Comparison of ENCODE assay signal across 2 cellular contexts in genomic region chr17:8122923-8123694, GRCh38.
TF ChIP-seq lines count a peak whose summit lies in the region.

No MANE protein-coding gene starts in this region.

TF ChIP-seq in HEK293, 187 proteins besides CTCF, POLR2A, EP300 and RAD21:
- TF ChIP-seq PRDM1 (tag by site-specific recombination; IDR thresholded peaks at IDR 0.05) (peak; percentile 77), IKZF3 (tag by site-specific recombination; IDR thresholded peaks at IDR 0.05) (peak; percentile 4; the same call in 1 of the 2 replicates), ZNF600 (tag by site-specific recombination; IDR thresholded peaks at IDR 0.05) (0 out of 2 replicates have a peak, but pooled peaks have one; percentile 34), ZBTB48 (tag by site-specific recombination; IDR thresholded peaks at IDR 0.05) (0 out of 2 replicates have a peak, but pooled peaks have one; percentile 9), ZNF24 (tag by site-specific recombination; IDR thresholded peaks at IDR 0.05) (peak; percentile 19; the same call in 1 of the 2 replicates), ZNF366 (tag by site-specific recombination; conservative IDR thresholded peaks at IDR 0.05) (peak; percentile 71), HOXD13 (CRISPR knock-in tag; IDR thresholded peaks at IDR 0.05; ENCODE audit: borderline replicate concordance) (peak; percentile 17; the same call in 1 of the 2 replicates), ZNF394 (tag by site-specific recombination; IDR thresholded peaks at IDR 0.05; ENCODE audit: borderline replicate concordance) (peak; percentile 61; the same call in 1 of the 2 replicates), ZNF596 (tag by site-specific recombination; IDR thresholded peaks at IDR 0.05) (no peak), ZNF76 (tag by site-specific recombination; IDR thresholded peaks at IDR 0.05; ENCODE audit: borderline replicate concordance, low read depth) (0 out of 2 replicates have a peak, but pooled peaks have one; percentile 11), ZBTB26 (tag by site-specific recombination; optimal IDR thresholded peaks at IDR 0.05) (peak; percentile 67), ZNF341 (tag by site-specific recombination; IDR thresholded peaks at IDR 0.05; ENCODE audit: low read depth) (peak; percentile 76), ZBTB20 (tag by site-specific recombination; IDR thresholded peaks at IDR 0.05) (peak; percentile 54), HOXA7 (CRISPR knock-in tag; IDR thresholded peaks at IDR 0.05; ENCODE audit: borderline replicate concordance) (no peak), ZBTB11 (tag by site-specific recombination; conservative IDR thresholded peaks at IDR 0.05; ENCODE audit: low read depth) (peak; percentile 21; the same call in 1 of the 2 replicates), ZNF223 (tag by site-specific recombination; IDR thresholded peaks at IDR 0.05) (no peak)
TF ChIP-seq in HEK293: peak in this region for 13.

TF ChIP-seq in HepG2, 621 proteins besides CTCF, POLR2A, EP300 and RAD21 (continues in another document):
- peak; percentile 69; the same call in 1 of the 2 replicates for TF ChIP-seq ZFP90 (CRISPR knock-in tag; IDR thresholded peaks at IDR 0.05; ENCODE audit: borderline replicate concordance)
- TF ChIP-seq ZNF891 (CRISPR knock-in tag; IDR thresholded peaks at IDR 0.05) = 0 out of 2 replicates have a peak, but pooled peaks have one; percentile 31
- TF ChIP-seq RARG (CRISPR knock-in tag; IDR thresholded peaks at IDR 0.05; ENCODE audit: low read depth) = no peak
- no peak for TF ChIP-seq HNRNPUL1 (IDR thresholded peaks at IDR 0.05; ENCODE audit: low read depth, low read length)
- TF ChIP-seq MXD3 (CRISPR knock-in tag; IDR thresholded peaks at IDR 0.05) = no peak
- no peak for TF ChIP-seq ZNF317 (CRISPR knock-in tag; IDR thresholded peaks at IDR 0.05)
- no peak for TF ChIP-seq TEAD3 (CRISPR knock-in tag; optimal IDR thresholded peaks at IDR 0.05; ENCODE audit: borderline replicate concordance)
- TF ChIP-seq, protein P1, sequence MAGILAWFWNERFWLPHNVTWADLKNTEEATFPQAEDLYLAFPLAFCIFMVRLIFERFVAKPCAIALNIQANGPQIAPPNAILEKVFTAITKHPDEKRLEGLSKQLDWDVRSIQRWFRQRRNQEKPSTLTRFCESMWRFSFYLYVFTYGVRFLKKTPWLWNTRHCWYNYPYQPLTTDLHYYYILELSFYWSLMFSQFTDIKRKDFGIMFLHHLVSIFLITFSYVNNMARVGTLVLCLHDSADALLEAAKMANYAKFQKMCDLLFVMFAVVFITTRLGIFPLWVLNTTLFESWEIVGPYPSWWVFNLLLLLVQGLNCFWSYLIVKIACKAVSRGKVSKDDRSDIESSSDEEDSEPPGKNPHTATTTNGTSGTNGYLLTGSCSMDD (CRISPR knock-in tag; IDR thresholded peaks at IDR 0.05) = no peak
- TF ChIP-seq TEAD2 (CRISPR knock-in tag; IDR thresholded peaks at IDR 0.05) = no peak
- TF ChIP-seq ARNT2 (CRISPR knock-in tag; IDR thresholded peaks at IDR 0.05; ENCODE audit: low read depth) = no peak
- no peak for TF ChIP-seq MYNN (CRISPR knock-in tag; IDR thresholded peaks at IDR 0.05; ENCODE audit: low read depth)
- TF ChIP-seq, protein P2, sequence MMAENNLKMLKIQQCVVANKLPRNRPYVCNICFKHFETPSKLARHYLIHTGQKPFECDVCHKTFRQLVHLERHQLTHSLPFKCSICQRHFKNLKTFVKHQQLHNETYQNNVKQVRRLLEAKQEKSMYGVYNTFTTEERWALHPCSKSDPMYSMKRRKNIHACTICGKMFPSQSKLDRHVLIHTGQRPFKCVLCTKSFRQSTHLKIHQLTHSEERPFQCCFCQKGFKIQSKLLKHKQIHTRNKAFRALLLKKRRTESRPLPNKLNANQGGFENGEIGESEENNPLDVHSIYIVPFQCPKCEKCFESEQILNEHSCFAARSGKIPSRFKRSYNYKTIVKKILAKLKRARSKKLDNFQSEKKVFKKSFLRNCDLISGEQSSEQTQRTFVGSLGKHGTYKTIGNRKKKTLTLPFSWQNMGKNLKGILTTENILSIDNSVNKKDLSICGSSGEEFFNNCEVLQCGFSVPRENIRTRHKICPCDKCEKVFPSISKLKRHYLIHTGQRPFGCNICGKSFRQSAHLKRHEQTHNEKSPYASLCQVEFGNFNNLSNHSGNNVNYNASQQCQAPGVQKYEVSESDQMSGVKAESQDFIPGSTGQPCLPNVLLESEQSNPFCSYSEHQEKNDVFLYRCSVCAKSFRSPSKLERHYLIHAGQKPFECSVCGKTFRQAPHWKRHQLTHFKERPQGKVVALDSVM (CRISPR knock-in tag; IDR thresholded peaks at IDR 0.05) = no peak
- TF ChIP-seq ZNF136 (CRISPR knock-in tag; IDR thresholded peaks at IDR 0.05; ENCODE audit: low read depth) = no peak
- peak; percentile 40 for TF ChIP-seq HNRNPK (IDR thresholded peaks at IDR 0.05; ENCODE audit: low read depth, low read length, poor library complexity, severe bottlenecking)
- no peak for TF ChIP-seq LCORL (IDR thresholded peaks at IDR 0.05)
- no peak for TF ChIP-seq LCORL (CRISPR knock-in tag; IDR thresholded peaks at IDR 0.05)
- no peak for TF ChIP-seq ZNF282 (IDR thresholded peaks at IDR 0.05; ENCODE audit: partially characterized antibody)
- TF ChIP-seq BCL6 (CRISPR knock-in tag; IDR thresholded peaks at IDR 0.05) = 0 out of 2 replicates have a peak, but pooled peaks have one; percentile 19
- no peak for TF ChIP-seq SOX5 (CRISPR knock-in tag; IDR thresholded peaks at IDR 0.05; ENCODE audit: borderline replicate concordance)
- TF ChIP-seq ZNF713 (CRISPR knock-in tag; IDR thresholded peaks at IDR 0.05) = no peak
- TF ChIP-seq MZF1 (CRISPR knock-in tag; IDR thresholded peaks at IDR 0.05; ENCODE audit: borderline replicate concordance) = no peak
- no peak for TF ChIP-seq RERE (CRISPR knock-in tag; IDR thresholded peaks at IDR 0.05; ENCODE audit: low read depth)
- TF ChIP-seq ZNF20 (CRISPR knock-in tag; IDR thresholded peaks at IDR 0.05) = no peak
- no peak for TF ChIP-seq ZNF451 (CRISPR knock-in tag; IDR thresholded peaks at IDR 0.05)
- no peak for TF ChIP-seq MIXL1 (CRISPR knock-in tag; IDR thresholded peaks at IDR 0.05)
- TF ChIP-seq ARNTL (CRISPR knock-in tag; IDR thresholded peaks at IDR 0.05) = no peak
- no peak for TF ChIP-seq ZMYM4 (CRISPR knock-in tag; IDR thresholded peaks at IDR 0.05)
- TF ChIP-seq TBX2 (CRISPR knock-in tag; IDR thresholded peaks at IDR 0.05; ENCODE audit: borderline replicate concordance) = no peak
- no peak for TF ChIP-seq ZEB1 (IDR thresholded peaks at IDR 0.05; ENCODE audit: insufficient replicate concordance, low read depth)
- TF ChIP-seq IKZF5 (CRISPR knock-in tag; IDR thresholded peaks at IDR 0.05) = no peak
- TF ChIP-seq CBX1 (IDR thresholded peaks at IDR 0.05; ENCODE audit: low read depth) = no peak
- TF ChIP-seq MED13 (CRISPR knock-in tag; IDR thresholded peaks at IDR 0.05) = no peak
- no peak for TF ChIP-seq CCDC6 (CRISPR knock-in tag; IDR thresholded peaks at IDR 0.05)
- 0 out of 2 replicates have a peak, but pooled peaks have one; percentile 26 for TF ChIP-seq SP4 (CRISPR knock-in tag; IDR thresholded peaks at IDR 0.05)
- TF ChIP-seq DMAP1 (CRISPR knock-in tag; IDR thresholded peaks at IDR 0.05) = no peak
- TF ChIP-seq, protein P3, sequence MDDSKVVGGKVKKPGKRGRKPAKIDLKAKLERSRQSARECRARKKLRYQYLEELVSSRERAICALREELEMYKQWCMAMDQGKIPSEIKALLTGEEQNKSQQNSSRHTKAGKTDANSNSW (CRISPR knock-in tag; IDR thresholded peaks at IDR 0.05; ENCODE audit: borderline replicate concordance) = no peak
- 0 out of 2 replicates have a peak, but pooled peaks have one; percentile 51 for TF ChIP-seq EZH2 (conservative IDR thresholded peaks at IDR 0.05; ENCODE audit: low read depth, low read length)
- no peak for TF ChIP-seq RNF2 (conservative IDR thresholded peaks at IDR 0.05; ENCODE audit: low read depth)
- TF ChIP-seq ZNF264 (CRISPR knock-in tag; IDR thresholded peaks at IDR 0.05) = no peak
- no peak for TF ChIP-seq ZNF883 (CRISPR knock-in tag; IDR thresholded peaks at IDR 0.05; ENCODE audit: not compliant biosample characterization)
- TF ChIP-seq CEBPB (IDR thresholded peaks at IDR 0.05; ENCODE audit: borderline replicate concordance, low read depth, low read length) = no peak
- TF ChIP-seq PHF8 (CRISPR knock-in tag; IDR thresholded peaks at IDR 0.05) = no peak
- no peak for TF ChIP-seq MEF2D (CRISPR knock-in tag; IDR thresholded peaks at IDR 0.05)
- TF ChIP-seq HNRNPLL (IDR thresholded peaks at IDR 0.05; ENCODE audit: low read depth, low read length, poor library complexity, severe bottlenecking) = peak; percentile 67
- TF ChIP-seq ZNF614 (CRISPR knock-in tag; IDR thresholded peaks at IDR 0.05; ENCODE audit: borderline replicate concordance) = no peak
- TF ChIP-seq KLF16 (CRISPR knock-in tag; IDR thresholded peaks at IDR 0.05) = no peak
- 0 out of 2 replicates have a peak, but pooled peaks have one; percentile 12 for TF ChIP-seq SALL2 (CRISPR knock-in tag; IDR thresholded peaks at IDR 0.05)
- TF ChIP-seq BHLHE40 (IDR thresholded peaks at IDR 0.05; ENCODE audit: low read length) = peak; percentile 41; the same call in 1 of the 2 replicates
- no peak for TF ChIP-seq HMG20B (CRISPR knock-in tag; conservative IDR thresholded peaks at IDR 0.05)
- TF ChIP-seq SKI (IDR thresholded peaks at IDR 0.05; ENCODE audit: partially characterized antibody) = no peak
